In genomic region chr12:43786899-43787693, GRCh38 we compare ENCODE assay signal across 32 cellular contexts. TPM values are rescaled to one million over a fixed set of nuclear protein-coding genes. Genes with fewer than 3 reads are reported as not detected.
A peak's percentile ranks its signal among the peaks of the same experiment; 100 is the strongest.
DNase-seq lines count a peak whose midpoint lies in the region; ATAC-seq and TF ChIP-seq lines count a peak whose summit lies in the region.
"Had no signal": no experiment of that assay in that cellular context is flagged by ENCODE, and none has a peak within 500 bp of the region (broad histone marks: within the 10 kb centered on the region; RNA-seq: fewer than 3 reads in every experiment).

No MANE protein-coding gene starts in this region.

- peak overlapping the region; percentile 21 for H3K27ac Mint-ChIP-seq in CD8-positive, alpha-beta T cell
- H3K27ac Mint-ChIP-seq in progenitor cell of endocrine pancreas (no peak overlapping the region), T-helper 17 cell (no peak overlapping the region)
- H3K27ac Mint-ChIP-seq: activated B cell treated with CpG ODN at 0.5 μM for 24 hours, type B pancreatic cell had no signal

- no peaks in the 10 kb centered on the region for H3K4me1 Mint-ChIP-seq in CD8-positive, alpha-beta T cell (ENCODE audit: low read depth)
- H3K4me1 Mint-ChIP-seq in progenitor cell of endocrine pancreas (ENCODE audit: low read depth) (no peaks in the 10 kb centered on the region), T-helper 17 cell (no peaks in the 10 kb centered on the region)
- H3K4me1 Mint-ChIP-seq: activated B cell treated with CpG ODN at 0.5 μM for 24 hours had no signal

- POLR2A ChIA-PET in A673 (lab: Charles Lee; ENCODE audit: low non-redundant PET): no interaction called here
- POLR2A ChIA-PET in CD8-positive, alpha-beta T cell (lab: Charles Lee): no interaction called here

- no peaks in the 10 kb centered on the region for H3K9me3 Mint-ChIP-seq in CD8-positive, alpha-beta T cell
- peaks cover 4% of the 10 kb centered on the region for H3K9me3 Mint-ChIP-seq in progenitor cell of endocrine pancreas (ENCODE audit: low read depth)
- H3K9me3 Mint-ChIP-seq: activated B cell treated with CpG ODN at 0.5 μM for 24 hours; activated T-cell treated with anti-CD3 and anti-CD28 coated beads, Interleukin-2, amount 50 U/mL, for 24 hours; natural killer cell; type B pancreatic cell had no signal

- H3K4me3 ChIP-seq in A673 (ENCODE audit: low read depth, low read length, poor library complexity, severe bottlenecking): no peak overlapping the region
- H3K4me3 ChIP-seq in CD8-positive, alpha-beta T cell (ENCODE audit: low read depth, low read length): no peak overlapping the region
- H3K4me3 ChIP-seq: adrenal gland, body of pancreas, esophagus muscularis mucosa, lung, SJSA1 had no signal

- CTCF ChIA-PET in A673 (lab: Charles Lee): no interaction called here
- CTCF ChIA-PET in CD8-positive, alpha-beta T cell (lab: Charles Lee): interaction anchor here (0.6 to 2.0 kb wide), 2 partner anchors 10 to 19 kb away, joined by 3 to 7 read pairs; partner anchors contain the start of gene TWF1

- no peak for DNase-seq in A673 (ENCODE audit: low spot score)
- DNase-seq in CD8-positive, alpha-beta T cell: no peak
- DNase-seq in NCI-H69 (lab: John Stamatoyannopoulos, UW): peak; percentile 11
- DNase-seq in fibroblast of gingiva (ENCODE audit: low read depth): peak; percentile 51
- no peak for DNase-seq in Ammon's horn (ENCODE audit: low spot score)
- DNase-seq in progenitor cell of endocrine pancreas (ENCODE audit: low spot score, unreplicated experiment): no peak
- no peak for DNase-seq in T-helper 17 cell
- DNase-seq in GDM1 (lab: John Stamatoyannopoulos, UW): no peak
- DNase-seq: activated B cell treated with CpG ODN at 0.5 μM for 24 hours; activated CD4-positive, alpha-beta T cell treated with anti-CD3 and anti-CD28 coated beads, Interleukin-2, amount 50 U/mL, for 1 hour; activated naive CD4-positive, alpha-beta T cell; activated T-cell treated with anti-CD3 and anti-CD28 coated beads, Interleukin-2, amount 50 U/mL, for 24 hours; adrenal gland; body of pancreas; C1 segment of cervical spinal cord; DMS79 treated with DMSO at 0.1 percent for 48 hours; GF-D8; hippocampal formation; MV-4-11; natural killer cell; NCI-H1436; NCI-H2081; NCI-H748 treated with DMSO at 0.1 percent for 48 hours; nucleus accumbens; stimulated activated naive CD4-positive, alpha-beta T cell; T-helper 1 cell had no signal

- ATAC-seq in CD8-positive, alpha-beta T cell: no peak
- no peak for ATAC-seq in T-helper 17 cell
- ATAC-seq: body of pancreas, natural killer cell had no signal

- no peak overlapping the region for H3K4me3 Mint-ChIP-seq in CD8-positive, alpha-beta T cell
- H3K4me3 Mint-ChIP-seq in progenitor cell of endocrine pancreas (ENCODE audit: low read depth) (no peak overlapping the region), T-helper 17 cell (no peak overlapping the region)
- H3K4me3 Mint-ChIP-seq: activated B cell treated with CpG ODN at 0.5 μM for 24 hours; activated T-cell treated with anti-CD3 and anti-CD28 coated beads, Interleukin-2, amount 50 U/mL, for 24 hours; natural killer cell; type B pancreatic cell had no signal

- peaks cover 53% of the 10 kb centered on the region for H3K36me3 Mint-ChIP-seq in CD8-positive, alpha-beta T cell
- peaks cover 3% of the 10 kb centered on the region for H3K36me3 Mint-ChIP-seq in progenitor cell of endocrine pancreas (ENCODE audit: insufficient read depth)
- H3K36me3 Mint-ChIP-seq in T-helper 17 cell (ENCODE audit: low read depth): peaks cover 3% of the 10 kb centered on the region
- H3K36me3 Mint-ChIP-seq: natural killer cell had no signal

- H3K9me3 ChIP-seq in A673 (ENCODE audit: low read depth, low read length, poor library complexity, severe bottlenecking): no peaks in the 10 kb centered on the region
- H3K9me3 ChIP-seq in CD8-positive, alpha-beta T cell (ENCODE audit: low read length): no peaks in the 10 kb centered on the region
- H3K9me3 ChIP-seq in T-helper 17 cell (ENCODE audit: control insufficient read depth, low read length, poor library complexity, severe bottlenecking): no peaks in the 10 kb centered on the region
- H3K9me3 ChIP-seq: adrenal gland, body of pancreas, esophagus muscularis mucosa, SJSA1 had no signal

- TSS peak; percentile 47 for BruUV-seq in A673 (replicated peaks; lab: Mats Ljungman, UMichigan)

- intact Hi-C loops in A673 (cut with micrococcal nuclease; ENCODE audit: unreplicated experiment): no loop called here
- intact Hi-C loops in CD8-positive, alpha-beta T cell (cut with DNase I, micrococcal nuclease): loop anchor here in 1 of 2 experiments (2.0 kb wide), 1 partner anchor 16 kb away; no protein-coding TSS in a partner anchor

- no peak overlapping the region for H3K27ac ChIP-seq in A673 (ENCODE audit: low read depth, low read length, poor library complexity, severe bottlenecking)
- no peak overlapping the region for H3K27ac ChIP-seq in CD8-positive, alpha-beta T cell (ENCODE audit: low read depth, low read length)
- H3K27ac ChIP-seq: adrenal gland, body of pancreas, esophagus muscularis mucosa, KMS-11, RWPE1, SJSA1 had no signal

- no peaks in the 10 kb centered on the region for H3K27me3 ChIP-seq in A673 (replicated peaks; ENCODE audit: insufficient read depth, low read depth, low read length, poor library complexity)
- no peaks in the 10 kb centered on the region for H3K27me3 ChIP-seq in CD8-positive, alpha-beta T cell (ENCODE audit: insufficient read depth, low read length)
- H3K27me3 ChIP-seq: adrenal gland, body of pancreas, esophagus muscularis mucosa, SJSA1 had no signal

- H3K36me3 ChIP-seq in A673 (ENCODE audit: insufficient read depth, low read length, poor library complexity, severe bottlenecking): peaks cover 3% of the 10 kb centered on the region
- H3K36me3 ChIP-seq in CD8-positive, alpha-beta T cell (ENCODE audit: insufficient read depth, low read length): peaks cover 30% of the 10 kb centered on the region

- no peaks in the 10 kb centered on the region for H3K27me3 Mint-ChIP-seq in CD8-positive, alpha-beta T cell (ENCODE audit: low read depth)
- no peaks in the 10 kb centered on the region for H3K27me3 Mint-ChIP-seq in progenitor cell of endocrine pancreas
- no peaks in the 10 kb centered on the region for H3K27me3 Mint-ChIP-seq in T-helper 17 cell
- H3K27me3 Mint-ChIP-seq: activated B cell treated with CpG ODN at 0.5 μM for 24 hours; activated T-cell treated with anti-CD3 and anti-CD28 coated beads, Interleukin-2, amount 50 U/mL, for 24 hours; type B pancreatic cell had no signal

- H3K4me1 ChIP-seq in A673 (ENCODE audit: insufficient read depth, low read length, poor library complexity, severe bottlenecking): no peaks in the 10 kb centered on the region
- no peaks in the 10 kb centered on the region for H3K4me1 ChIP-seq in CD8-positive, alpha-beta T cell (ENCODE audit: insufficient read depth, low read length)
- H3K4me1 ChIP-seq: adrenal gland, body of pancreas, SJSA1 had no signal

- TF ChIP-seq CTCF in A673 (conservative IDR thresholded peaks at IDR 0.05; ENCODE audit: low read depth, low read length) (no peak), progenitor cell of endocrine pancreas (IDR thresholded peaks at IDR 0.05; ENCODE audit: unreplicated experiment) (no peak)
- TF ChIP-seq CTCF in CD8-positive, alpha-beta T cell (IDR thresholded peaks at IDR 0.05): no peak

RNA-seq across cellular contexts. Expression of gene TWF1, which starts 19.0 kb away (rescaled TPM):
- 95.0 and 107 TPM in 2 replicates for total RNA-seq in A673 (2021)
- total RNA-seq in CD8-positive, alpha-beta T cell: 10 to 100 TPM; 74.1 to 82.2 TPM
- total RNA-seq in progenitor cell of endocrine pancreas: 58.4 and 61.4 TPM in 2 replicates
- 10 to 100 TPM; 46.4 to 60.7 TPM for total RNA-seq in T-helper 17 cell

RNA-seq across cellular contexts. Expression of gene IRAK4, which starts 28.3 kb away (rescaled TPM):
- total RNA-seq in A673 (2021) (9.0 and 11.3 TPM in 2 replicates), progenitor cell of endocrine pancreas (7.5 and 8.5 TPM in 2 replicates), T-helper 17 cell (10 to 100 TPM; 44.5 to 53.6 TPM)
- total RNA-seq in CD8-positive, alpha-beta T cell: 10 to 100 TPM; 19.6 to 22.3 TPM

RNA-seq across cellular contexts. Expression of gene PUS7L, which starts 28.5 kb away (rescaled TPM):
- total RNA-seq in A673 (2021) (16.2 TPM in 2 replicates), progenitor cell of endocrine pancreas (10.6 and 14.4 TPM in 2 replicates), T-helper 17 cell (10 to 100 TPM; 10.7 to 16.8 TPM)
- total RNA-seq in CD8-positive, alpha-beta T cell: 10 to 100 TPM; 10.3 to 12.6 TPM

RNA-seq across cellular contexts. Expression of gene TMEM117, which starts 48.8 kb away (rescaled TPM):
- total RNA-seq in A673 (2021) (5.9 and 8.5 TPM in 2 replicates), progenitor cell of endocrine pancreas (8.9 and 11.6 TPM in 2 replicates), T-helper 17 cell (1 to 10 TPM; 5.8 to 6.5 TPM)
- 1 to 10 TPM; 3.5 to 4.0 TPM for total RNA-seq in CD8-positive, alpha-beta T cell

Comparison
In these comparisons a context has a peak if more than half of its experiments do, and no peak if none do; other contexts are left out.
1. DNase-seq: peak in NCI-H69 (single experiment) and fibroblast of gingiva (single experiment); none in A673 (single experiment), CD8-positive, alpha-beta T cell (0 of 7), Ammon's horn (single experiment), progenitor cell of endocrine pancreas (single experiment), T-helper 17 cell (0 of 3) and GDM1 (single experiment).